In the genomic region with DNA sequence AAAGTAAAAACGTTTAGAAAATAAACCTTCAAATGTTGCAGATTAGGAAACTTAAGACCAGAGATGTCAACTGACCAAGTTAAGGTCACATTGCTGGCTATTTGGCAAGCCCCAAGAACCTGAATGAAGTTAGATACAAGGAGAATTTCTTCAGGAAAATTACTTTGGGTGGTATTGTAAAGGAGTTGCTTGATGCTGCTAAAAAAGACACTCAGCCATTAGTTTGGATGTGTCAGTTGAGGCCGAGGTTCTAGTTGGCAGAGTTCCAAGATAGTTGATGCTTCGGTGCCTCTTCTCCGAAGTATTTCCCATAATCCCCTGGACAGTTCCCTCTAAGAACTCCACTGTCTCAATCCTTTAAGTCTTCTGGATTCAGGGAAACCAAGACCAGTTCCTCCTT, we compare ENCODE assay signal across 1 cellular context.
TF ChIP-seq lines count a peak whose summit lies in the region.

No MANE protein-coding gene starts in this region.

TF ChIP-seq in HEK293, 187 proteins besides CTCF, POLR2A, EP300 and RAD21 (continued from another document):
- TF ChIP-seq GLI2 (tag by site-specific recombination; IDR thresholded peaks at IDR 0.05; ENCODE audit: borderline replicate concordance, low read depth) (no peak), ELK4 (IDR thresholded peaks at IDR 0.05; ENCODE audit: borderline replicate concordance, low read depth, low read length) (no peak), ZNF510 (tag by site-specific recombination; IDR thresholded peaks at IDR 0.05; ENCODE audit: insufficient replicate concordance) (no peak), ZNF394 (tag by site-specific recombination; IDR thresholded peaks at IDR 0.05; ENCODE audit: borderline replicate concordance) (no peak), ZFP37 (tag by site-specific recombination; IDR thresholded peaks at IDR 0.05) (no peak), ZEB2 (tag by site-specific recombination; IDR thresholded peaks at IDR 0.05) (no peak)
- TF ChIP-seq, protein P1, sequence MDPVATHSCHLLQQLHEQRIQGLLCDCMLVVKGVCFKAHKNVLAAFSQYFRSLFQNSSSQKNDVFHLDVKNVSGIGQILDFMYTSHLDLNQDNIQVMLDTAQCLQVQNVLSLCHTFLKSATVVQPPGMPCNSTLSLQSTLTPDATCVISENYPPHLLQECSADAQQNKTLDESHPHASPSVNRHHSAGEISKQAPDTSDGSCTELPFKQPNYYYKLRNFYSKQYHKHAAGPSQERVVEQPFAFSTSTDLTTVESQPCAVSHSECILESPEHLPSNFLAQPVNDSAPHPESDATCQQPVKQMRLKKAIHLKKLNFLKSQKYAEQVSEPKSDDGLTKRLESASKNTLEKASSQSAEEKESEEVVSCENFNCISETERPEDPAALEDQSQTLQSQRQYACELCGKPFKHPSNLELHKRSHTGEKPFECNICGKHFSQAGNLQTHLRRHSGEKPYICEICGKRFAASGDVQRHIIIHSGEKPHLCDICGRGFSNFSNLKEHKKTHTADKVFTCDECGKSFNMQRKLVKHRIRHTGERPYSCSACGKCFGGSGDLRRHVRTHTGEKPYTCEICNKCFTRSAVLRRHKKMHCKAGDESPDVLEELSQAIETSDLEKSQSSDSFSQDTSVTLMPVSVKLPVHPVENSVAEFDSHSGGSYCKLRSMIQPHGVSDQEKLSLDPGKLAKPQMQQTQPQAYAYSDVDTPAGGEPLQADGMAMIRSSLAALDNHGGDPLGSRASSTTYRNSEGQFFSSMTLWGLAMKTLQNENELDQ (tag by site-specific recombination; IDR thresholded peaks at IDR 0.05; ENCODE audit: low read depth): no peak
